In genomic region chr3:40847571-40847992, GRCh38 we compare ENCODE assay signal across 12 cellular contexts.
A peak's percentile ranks its signal among the peaks of the same experiment; 100 is the strongest.
DNase-seq lines count a peak whose midpoint lies in the region; TF ChIP-seq lines count a peak whose summit lies in the region.
"Had no signal": no experiment of that assay in that cellular context is flagged by ENCODE, and none has a peak within 500 bp of the region (broad histone marks: within the 10 kb centered on the region; RNA-seq: fewer than 3 reads in every experiment).

No MANE protein-coding gene starts in this region.

- DNase-seq in NCI-H2107 treated with DMSO at 0.1 percent for 48 hours (lab: John Stamatoyannopoulos, UW; ENCODE audit: unreplicated experiment) = peak; percentile 56
- DNase-seq in NCI-H2107 (lab: John Stamatoyannopoulos, UW) = no peak
- DNase-seq in dermis blood vessel endothelial cell = peak; percentile 53
- DNase-seq in kidney glomerular epithelial cell (lab: John Stamatoyannopoulos, UW) = peak; percentile 63
- peak; percentile 79 for DNase-seq in smooth muscle cell of the brain vasculature (ENCODE audit: low read depth, low spot score)
- DNase-seq in HUDEP-2 (lab: John Stamatoyannopoulos, UW; ENCODE audit: unreplicated experiment in 76 of 76) = no peak
- DNase-seq in HFFc6 = no peak
- no peak for DNase-seq in NK-92 (lab: John Stamatoyannopoulos, UW; ENCODE audit: unreplicated experiment)
- DNase-seq: 8988T; activated CD4-positive, alpha-beta T cell treated with anti-CD3 and anti-CD28 coated beads for 4 hours; amniotic stem cell; Kasumi-1 had no signal

- H3K27me3 Mint-ChIP-seq in HFFc6 (ENCODE audit: insufficient read depth) = peaks cover 2% of the 10 kb centered on the region; the same call in 1 of the 2 replicates

- no peaks in the 10 kb centered on the region for H3K36me3 Mint-ChIP-seq in HFFc6 (ENCODE audit: low read depth)

- H3K4me1 Mint-ChIP-seq in HFFc6 (ENCODE audit: low read depth) = no peaks in the 10 kb centered on the region

- no peak for TF ChIP-seq CTCF in HFFc6 (IDR thresholded peaks at IDR 0.05)

- H3K27ac Mint-ChIP-seq in HFFc6 = no peak overlapping the region

- H3K9me3 Mint-ChIP-seq in HFFc6 = peaks cover 20% of the 10 kb centered on the region

- no peak overlapping the region for H3K4me3 Mint-ChIP-seq in HFFc6

Comparison
In these comparisons a context has a peak if more than half of its experiments do, and no peak if none do; other contexts are left out.
1. DNase-seq: peak in NCI-H2107 treated with DMSO at 0.1 percent for 48 hours (single experiment), dermis blood vessel endothelial cell (single experiment), kidney glomerular epithelial cell (single experiment) and smooth muscle cell of the brain vasculature (single experiment); none in NCI-H2107 (single experiment), HUDEP-2 (0 of 76), HFFc6 (single experiment) and NK-92 (single experiment).